In the genomic region with DNA sequence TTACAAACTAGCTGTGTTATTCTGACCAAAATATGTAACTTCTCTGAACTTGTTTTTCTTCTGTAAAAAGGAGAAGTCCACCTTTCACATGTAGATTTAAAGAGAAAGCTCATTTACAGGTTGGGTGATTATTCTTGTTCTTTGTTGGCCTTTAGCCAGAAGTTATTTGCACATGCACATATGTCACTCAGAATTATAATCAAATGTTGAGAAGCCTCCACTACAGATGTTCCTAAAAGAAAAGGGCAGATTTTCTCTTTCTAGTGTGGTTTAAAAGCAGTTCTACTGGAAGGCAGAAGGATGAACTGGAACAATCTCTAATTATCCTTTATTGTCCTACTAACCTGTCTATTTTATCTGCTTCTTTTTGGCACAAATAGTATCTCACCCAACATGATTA, we compare ENCODE assay signal across 15 cellular contexts.
"Had no signal": no experiment of that assay in that cellular context is flagged by ENCODE, and none has a peak within 500 bp of the region (broad histone marks: within the 10 kb centered on the region; RNA-seq: fewer than 3 reads in every experiment).

No MANE protein-coding gene starts in this region.

- H3K79me2 ChIP-seq: hepatocyte had no signal

- H3K4me3 ChIP-seq: adrenal gland, coronary artery, hepatocyte, left ventricle myocardium inferior, pancreas, thyroid gland had no signal

- DNase-seq: activated CD4-positive, alpha-beta memory T cell treated with anti-CD3 and anti-CD28 coated beads for 36 hours; activated CD8-positive, alpha-beta memory T cell treated with anti-CD3 and anti-CD28 coated beads, Interleukin-2, amount 10 ng/mL, durations not matched to agents 7 days and 5 days; activated effector memory CD4-positive, alpha-beta T cell treated with anti-CD3 and anti-CD28 coated beads, Interleukin-2, amount 50 U/mL, for 16 hours; activated T-cell treated with anti-CD3 and anti-CD28 coated beads, Interleukin-2, amount 50 U/mL, for 4 hours; adrenal gland; kidney; left ventricle myocardium inferior; naive B cell; pancreas; thyroid gland had no signal

- ATAC-seq: activated CD8-positive, alpha-beta memory T cell treated with anti-CD3 and anti-CD28 coated beads, Interleukin-2, amount 10 ng/mL, durations not matched to agents 7 days and 5 days; activated T-cell treated with anti-CD3 and anti-CD28 coated beads, Interleukin-2, amount 50 U/mL, for 4 hours; esophagus mucosa; pancreas; stimulated activated effector memory CD8-positive, alpha-beta T cell treated with anti-CD3 and anti-CD28 coated beads, Interleukin-12 subunit alpha, Interleukin-12 subunit beta, amount 100 ng/mL, for 72 hours had no signal

- H3K36me3 ChIP-seq: adrenal gland, left ventricle myocardium inferior, pancreas, thyroid gland had no signal

- H3K4me1 Mint-ChIP-seq: activated CD8-positive, alpha-beta memory T cell treated with anti-CD3 and anti-CD28 coated beads, Interleukin-2, amount 10 ng/mL, durations not matched to agents 7 days and 5 days; activated naive CD4-positive, alpha-beta T cell treated with anti-CD3 and anti-CD28 coated beads, Interleukin-2, amount 50 U/mL, for 24 hours; naive B cell; stimulated activated effector memory CD8-positive, alpha-beta T cell treated with anti-CD3 and anti-CD28 coated beads, Interleukin-12 subunit alpha, Interleukin-12 subunit beta, amount 100 ng/mL, for 72 hours had no signal

- H3K36me3 Mint-ChIP-seq: activated CD4-positive, alpha-beta memory T cell treated with anti-CD3 and anti-CD28 coated beads for 36 hours; activated CD8-positive, alpha-beta memory T cell treated with anti-CD3 and anti-CD28 coated beads, Interleukin-2, amount 10 ng/mL, durations not matched to agents 7 days and 5 days; activated naive CD4-positive, alpha-beta T cell treated with anti-CD3 and anti-CD28 coated beads, Interleukin-2, amount 50 U/mL, for 24 hours; naive B cell; stimulated activated effector memory CD8-positive, alpha-beta T cell treated with anti-CD3 and anti-CD28 coated beads, Interleukin-12 subunit alpha, Interleukin-12 subunit beta, amount 100 ng/mL, for 72 hours had no signal

- H3K4me3 Mint-ChIP-seq: activated CD4-positive, alpha-beta memory T cell treated with anti-CD3 and anti-CD28 coated beads for 36 hours; activated CD8-positive, alpha-beta memory T cell treated with anti-CD3 and anti-CD28 coated beads, Interleukin-2, amount 10 ng/mL, durations not matched to agents 7 days and 5 days; activated naive CD4-positive, alpha-beta T cell treated with anti-CD3 and anti-CD28 coated beads, Interleukin-2, amount 50 U/mL, for 24 hours; activated T-cell treated with anti-CD3 and anti-CD28 coated beads, Interleukin-2, amount 50 U/mL, for 4 hours; naive B cell; stimulated activated effector memory CD8-positive, alpha-beta T cell treated with anti-CD3 and anti-CD28 coated beads, Interleukin-12 subunit alpha, Interleukin-12 subunit beta, amount 100 ng/mL, for 72 hours had no signal

- H2AFZ ChIP-seq: hepatocyte had no signal

- H3K4me1 ChIP-seq: adrenal gland, left ventricle myocardium inferior, pancreas, thyroid gland had no signal

- H3K27ac Mint-ChIP-seq: activated CD4-positive, alpha-beta memory T cell treated with anti-CD3 and anti-CD28 coated beads for 36 hours; activated CD8-positive, alpha-beta memory T cell treated with anti-CD3 and anti-CD28 coated beads, Interleukin-2, amount 10 ng/mL, durations not matched to agents 7 days and 5 days; activated naive CD4-positive, alpha-beta T cell treated with anti-CD3 and anti-CD28 coated beads, Interleukin-2, amount 50 U/mL, for 24 hours; naive B cell; stimulated activated effector memory CD8-positive, alpha-beta T cell treated with anti-CD3 and anti-CD28 coated beads, Interleukin-12 subunit alpha, Interleukin-12 subunit beta, amount 100 ng/mL, for 72 hours had no signal

- H3K4me2 ChIP-seq: hepatocyte had no signal

- H3K27ac ChIP-seq: adrenal gland, coronary artery, hepatocyte, left ventricle myocardium inferior, pancreas, thyroid gland had no signal

- H3K27me3 Mint-ChIP-seq: activated CD4-positive, alpha-beta memory T cell treated with anti-CD3 and anti-CD28 coated beads for 36 hours; activated CD8-positive, alpha-beta memory T cell treated with anti-CD3 and anti-CD28 coated beads, Interleukin-2, amount 10 ng/mL, durations not matched to agents 7 days and 5 days; activated naive CD4-positive, alpha-beta T cell treated with anti-CD3 and anti-CD28 coated beads, Interleukin-2, amount 50 U/mL, for 24 hours; naive B cell had no signal

- H3K9me3 ChIP-seq: adrenal gland, left ventricle myocardium inferior, pancreas, thyroid gland had no signal

- H3K9me3 Mint-ChIP-seq: activated naive CD4-positive, alpha-beta T cell treated with anti-CD3 and anti-CD28 coated beads, Interleukin-2, amount 50 U/mL, for 24 hours had no signal

- H3K27me3 ChIP-seq: adrenal gland, hepatocyte, pancreas, thyroid gland had no signal
